Comparison of ENCODE assay signal across 10 cellular contexts in genomic region chr2:75100011-75100680, GRCh38.
DNase-seq lines count a peak whose midpoint lies in the region; ATAC-seq, FAIRE-seq and TF ChIP-seq lines count a peak whose summit lies in the region.
"Had no signal": no experiment of that assay in that cellular context is flagged by ENCODE, and none has a peak within 500 bp of the region (broad histone marks: within the 10 kb centered on the region; RNA-seq: fewer than 3 reads in every experiment).

No MANE protein-coding gene starts in this region.

- no peak overlapping the region for H3K4me3 Mint-ChIP-seq in astrocyte (ENCODE audit: unreplicated experiment)
- H3K4me3 Mint-ChIP-seq in CD8-positive, alpha-beta memory T cell: no peak overlapping the region
- H3K4me3 Mint-ChIP-seq: neural crest cell had no signal

- H3K27me3 ChIP-seq in astrocyte (ENCODE audit: insufficient read depth, low read length): no peaks in the 10 kb centered on the region
- no peaks in the 10 kb centered on the region for H3K27me3 ChIP-seq in CD8-positive, alpha-beta memory T cell (ENCODE audit: insufficient read depth, low read length, poor library complexity, severe bottlenecking)
- H3K27me3 ChIP-seq: cardiac muscle cell had no signal

- no peak for ATAC-seq in GM21360 (IDR thresholded peaks at IDR 0.05; ENCODE audit: unreplicated experiment)
- ATAC-seq in GM21717 (IDR thresholded peaks at IDR 0.05; ENCODE audit: unreplicated experiment): no peak

- H2AFZ ChIP-seq in astrocyte (ENCODE audit: low read depth, low read length): no peak overlapping the region

- FAIRE-seq in astrocyte (lab: Jason Lieb, UNC): peak; percentile 49

- TF ChIP-seq CTCF in astrocyte (IDR thresholded peaks at IDR 0.05; ENCODE audit: insufficient read depth, low read depth, low read length): no peak

- CTCF ChIA-PET in CD8-positive, alpha-beta memory T cell (lab: Charles Lee): no interaction called here

- peaks cover 8% of the 10 kb centered on the region for H3K27me3 Mint-ChIP-seq in astrocyte (ENCODE audit: low read depth, unreplicated experiment)
- peaks cover 6 to 7% of the 10 kb centered on the region in 2 donors for H3K27me3 Mint-ChIP-seq in CD8-positive, alpha-beta memory T cell

- H3K4me1 Mint-ChIP-seq in astrocyte (ENCODE audit: low read depth, unreplicated experiment): peaks cover 17% of the 10 kb centered on the region
- no peaks in the 10 kb centered on the region for H3K4me1 Mint-ChIP-seq in CD8-positive, alpha-beta memory T cell
- H3K4me1 Mint-ChIP-seq: neural crest cell had no signal

- H3K36me3 Mint-ChIP-seq in astrocyte (ENCODE audit: low read depth, unreplicated experiment): no peaks in the 10 kb centered on the region
- H3K36me3 Mint-ChIP-seq in CD8-positive, alpha-beta memory T cell: peaks cover 0 to 15% (median 5%) of the 10 kb centered on the region in 3 donors

- no peak overlapping the region for H3K4me3 ChIP-seq in astrocyte (ENCODE audit: insufficient read depth, low read depth, low read length)
- H3K4me3 ChIP-seq in CD8-positive, alpha-beta memory T cell (ENCODE audit: low read length): no peak overlapping the region
- H3K4me3 ChIP-seq: cardiac muscle cell had no signal

- peak overlapping the region; percentile 58 for H3K4me2 ChIP-seq in astrocyte (ENCODE audit: low read length)

- peak; percentile 95 for DNase-seq in ELR (ENCODE audit: low read depth)
- DNase-seq in NCI-H1694 (lab: John Stamatoyannopoulos, UW): peak; percentile 20
- DNase-seq in astrocyte (ENCODE audit: low read depth): peak; percentile 96
- DNase-seq in myocyte (ENCODE audit: low read depth): peak; percentile 74
- no peak for DNase-seq in CD8-positive, alpha-beta memory T cell
- DNase-seq: activated CD8-positive, alpha-beta memory T cell treated with anti-CD3 and anti-CD28 coated beads for 24 hours had no signal

- H3K9me3 Mint-ChIP-seq in astrocyte (ENCODE audit: unreplicated experiment): no peaks in the 10 kb centered on the region
- peaks cover 2 to 5% (median 4%) of the 10 kb centered on the region in 5 donors for H3K9me3 Mint-ChIP-seq in CD8-positive, alpha-beta memory T cell

- peaks cover 22% of the 10 kb centered on the region for H3K4me1 ChIP-seq in astrocyte (ENCODE audit: insufficient read depth, low read length)
- H3K4me1 ChIP-seq in CD8-positive, alpha-beta memory T cell (ENCODE audit: insufficient read depth, low read length): no peaks in the 10 kb centered on the region

- peak overlapping the region; percentile 17 for H3K9ac ChIP-seq in astrocyte (ENCODE audit: low read length)

- H3K79me2 ChIP-seq in astrocyte (ENCODE audit: insufficient read depth, low read length): no peaks in the 10 kb centered on the region

- no peaks in the 10 kb centered on the region for H4K20me1 ChIP-seq in astrocyte (ENCODE audit: insufficient read depth, low read length)

- H3K36me3 ChIP-seq in astrocyte (ENCODE audit: insufficient read depth, low read length): no peaks in the 10 kb centered on the region
- H3K36me3 ChIP-seq in CD8-positive, alpha-beta memory T cell (ENCODE audit: insufficient read depth, low read length): no peaks in the 10 kb centered on the region
- H3K36me3 ChIP-seq: cardiac muscle cell had no signal

- peak overlapping the region; percentile 67 for H3K27ac Mint-ChIP-seq in astrocyte (ENCODE audit: unreplicated experiment)
- H3K27ac Mint-ChIP-seq in CD8-positive, alpha-beta memory T cell: no peak overlapping the region

- H3K9me3 ChIP-seq in astrocyte (ENCODE audit: insufficient read depth, low read depth, low read length): no peaks in the 10 kb centered on the region
- H3K9me3 ChIP-seq in CD8-positive, alpha-beta memory T cell (ENCODE audit: low read length): no peaks in the 10 kb centered on the region

- peak overlapping the region; percentile 62 for H3K27ac ChIP-seq in astrocyte (ENCODE audit: low read depth, low read length)
- H3K27ac ChIP-seq in CD8-positive, alpha-beta memory T cell (ENCODE audit: low read depth, low read length): no peak overlapping the region
- H3K27ac ChIP-seq: cardiac muscle cell had no signal

- POLR2A ChIA-PET in CD8-positive, alpha-beta memory T cell (lab: Charles Lee): no interaction called here

Comparison
In these comparisons a context has a peak if more than half of its experiments do, and no peak if none do; other contexts are left out.
1. DNase-seq: peak in ELR (single experiment), NCI-H1694 (single experiment), astrocyte (single experiment) and myocyte (single experiment); none in CD8-positive, alpha-beta memory T cell (0 of 5).